In genomic region chr3:30180305-30181275, GRCh38 we compare ENCODE assay signal across 1 cellular context.
TF ChIP-seq lines count a peak whose summit lies in the region.

No MANE protein-coding gene starts in this region.

TF ChIP-seq in H1, 55 proteins besides CTCF, POLR2A, EP300 and RAD21 (continued from another document):
- no peak for TF ChIP-seq CHD7 (IDR thresholded peaks at IDR 0.05; ENCODE audit: insufficient replicate concordance, low read length)
- no peak for TF ChIP-seq GTF2F1 (IDR thresholded peaks at IDR 0.05; ENCODE audit: borderline replicate concordance, low read depth, low read length)
- no peak for TF ChIP-seq HDAC6 (IDR thresholded peaks at IDR 0.05; ENCODE audit: low read depth, low read length)
- no peak for TF ChIP-seq JUN (IDR thresholded peaks at IDR 0.05; ENCODE audit: low read depth, low read length)
- no peak for TF ChIP-seq SRF (IDR thresholded peaks at IDR 0.05; ENCODE audit: low read depth, low read length)
- TF ChIP-seq, protein P1, sequence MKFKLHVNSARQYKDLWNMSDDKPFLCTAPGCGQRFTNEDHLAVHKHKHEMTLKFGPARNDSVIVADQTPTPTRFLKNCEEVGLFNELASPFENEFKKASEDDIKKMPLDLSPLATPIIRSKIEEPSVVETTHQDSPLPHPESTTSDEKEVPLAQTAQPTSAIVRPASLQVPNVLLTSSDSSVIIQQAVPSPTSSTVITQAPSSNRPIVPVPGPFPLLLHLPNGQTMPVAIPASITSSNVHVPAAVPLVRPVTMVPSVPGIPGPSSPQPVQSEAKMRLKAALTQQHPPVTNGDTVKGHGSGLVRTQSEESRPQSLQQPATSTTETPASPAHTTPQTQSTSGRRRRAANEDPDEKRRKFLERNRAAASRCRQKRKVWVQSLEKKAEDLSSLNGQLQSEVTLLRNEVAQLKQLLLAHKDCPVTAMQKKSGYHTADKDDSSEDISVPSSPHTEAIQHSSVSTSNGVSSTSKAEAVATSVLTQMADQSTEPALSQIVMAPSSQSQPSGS (IDR thresholded peaks at IDR 0.05; ENCODE audit: low read length), result no peak
- no peak for TF ChIP-seq KDM5A (IDR thresholded peaks at IDR 0.05; ENCODE audit: low read length)
- no peak for TF ChIP-seq TAF1 (IDR thresholded peaks at IDR 0.05; ENCODE audit: low read depth, low read length)
- no peak for TF ChIP-seq EGR1 (IDR thresholded peaks at IDR 0.05; ENCODE audit: borderline replicate concordance, low read depth, low read length)
TF ChIP-seq in H1: peak in this region for 0.
